1 cellular context compared by ENCODE assay signal in genomic region chr19:6460099-6460884, GRCh38.
TF ChIP-seq lines count a peak whose summit lies in the region.

No MANE protein-coding gene starts in this region.

TF ChIP-seq in HepG2, 621 proteins besides CTCF, POLR2A, EP300 and RAD21 (continued from another document and continues in another):
- TF ChIP-seq E2F1 (CRISPR knock-in tag; IDR thresholded peaks at IDR 0.05) (0 out of 2 replicates have a peak, but pooled peaks have one; percentile 37), ZFP82 (CRISPR knock-in tag; IDR thresholded peaks at IDR 0.05; ENCODE audit: borderline replicate concordance) (0 out of 2 replicates have a peak, but pooled peaks have one; percentile 46), ZBTB8A (CRISPR knock-in tag; IDR thresholded peaks at IDR 0.05; ENCODE audit: borderline replicate concordance, low read depth) (peak; percentile 46; the same call in 1 of the 2 replicates), ZNF792 (CRISPR knock-in tag; IDR thresholded peaks at IDR 0.05) (peak; percentile 39; the same call in 1 of the 2 replicates), CERS6 (CRISPR knock-in tag; IDR thresholded peaks at IDR 0.05) (no peak), NONO (IDR thresholded peaks at IDR 0.05) (no peak), NONO (CRISPR knock-in tag; conservative IDR thresholded peaks at IDR 0.05) (peak; percentile 74), SMARCC2 (IDR thresholded peaks at IDR 0.05) (no peak), TMF1 (CRISPR knock-in tag; IDR thresholded peaks at IDR 0.05; ENCODE audit: low read depth) (peak; percentile 79), BCLAF1 (IDR thresholded peaks at IDR 0.05) (no peak), ZNF34 (CRISPR knock-in tag; IDR thresholded peaks at IDR 0.05; ENCODE audit: borderline replicate concordance) (peak; percentile 87; the same call in 1 of the 2 replicates), HNF4G (IDR thresholded peaks at IDR 0.05; ENCODE audit: borderline replicate concordance, low read depth, low read length) (no peak), HNF4G (CRISPR knock-in tag; IDR thresholded peaks at IDR 0.05; ENCODE audit: borderline replicate concordance, low read depth) (no peak), ARID5B (CRISPR knock-in tag; IDR thresholded peaks at IDR 0.05) (peak; percentile 27; the same call in 1 of the 2 replicates), ETV5 (CRISPR knock-in tag; IDR thresholded peaks at IDR 0.05; ENCODE audit: borderline replicate concordance) (peak; percentile 55; the same call in 1 of the 2 replicates), ZNF530 (CRISPR knock-in tag; IDR thresholded peaks at IDR 0.05; ENCODE audit: low read depth) (no peak), MAFK (conservative IDR thresholded peaks at IDR 0.05 in 1 of 2, IDR thresholded peaks at IDR 0.05 in 1 of 2; ENCODE audit: low read length in 2 of 2) (no peak), ZNF800 (CRISPR knock-in tag; IDR thresholded peaks at IDR 0.05) (no peak), ZNF335 (CRISPR knock-in tag; IDR thresholded peaks at IDR 0.05) (0 out of 2 replicates have a peak, but pooled peaks have one; percentile 38), ZSCAN21 (CRISPR knock-in tag; IDR thresholded peaks at IDR 0.05; ENCODE audit: borderline replicate concordance) (no peak), TFDP2 (CRISPR knock-in tag; IDR thresholded peaks at IDR 0.05) (peak; percentile 61; the same call in 1 of the 2 replicates), TSC22D2 (CRISPR knock-in tag; IDR thresholded peaks at IDR 0.05; ENCODE audit: borderline replicate concordance) (no peak), PBX2 (CRISPR knock-in tag; IDR thresholded peaks at IDR 0.05) (no peak), ARNTL (CRISPR knock-in tag; IDR thresholded peaks at IDR 0.05) (0 out of 2 replicates have a peak, but pooled peaks have one; percentile 25), HMGXB4 (CRISPR knock-in tag; IDR thresholded peaks at IDR 0.05; ENCODE audit: borderline replicate concordance in 1 of 2, low read depth in 1 of 2) (peak; percentile 83 to 89), PHF21A (CRISPR knock-in tag; IDR thresholded peaks at IDR 0.05) (peak; percentile 43; the same call in 1 of the 2 replicates)
- TF ChIP-seq, protein P1, sequence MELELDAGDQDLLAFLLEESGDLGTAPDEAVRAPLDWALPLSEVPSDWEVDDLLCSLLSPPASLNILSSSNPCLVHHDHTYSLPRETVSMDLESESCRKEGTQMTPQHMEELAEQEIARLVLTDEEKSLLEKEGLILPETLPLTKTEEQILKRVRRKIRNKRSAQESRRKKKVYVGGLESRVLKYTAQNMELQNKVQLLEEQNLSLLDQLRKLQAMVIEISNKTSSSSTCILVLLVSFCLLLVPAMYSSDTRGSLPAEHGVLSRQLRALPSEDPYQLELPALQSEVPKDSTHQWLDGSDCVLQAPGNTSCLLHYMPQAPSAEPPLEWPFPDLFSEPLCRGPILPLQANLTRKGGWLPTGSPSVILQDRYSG (CRISPR knock-in tag; IDR thresholded peaks at IDR 0.05), result no peak
- TF ChIP-seq, protein P2, sequence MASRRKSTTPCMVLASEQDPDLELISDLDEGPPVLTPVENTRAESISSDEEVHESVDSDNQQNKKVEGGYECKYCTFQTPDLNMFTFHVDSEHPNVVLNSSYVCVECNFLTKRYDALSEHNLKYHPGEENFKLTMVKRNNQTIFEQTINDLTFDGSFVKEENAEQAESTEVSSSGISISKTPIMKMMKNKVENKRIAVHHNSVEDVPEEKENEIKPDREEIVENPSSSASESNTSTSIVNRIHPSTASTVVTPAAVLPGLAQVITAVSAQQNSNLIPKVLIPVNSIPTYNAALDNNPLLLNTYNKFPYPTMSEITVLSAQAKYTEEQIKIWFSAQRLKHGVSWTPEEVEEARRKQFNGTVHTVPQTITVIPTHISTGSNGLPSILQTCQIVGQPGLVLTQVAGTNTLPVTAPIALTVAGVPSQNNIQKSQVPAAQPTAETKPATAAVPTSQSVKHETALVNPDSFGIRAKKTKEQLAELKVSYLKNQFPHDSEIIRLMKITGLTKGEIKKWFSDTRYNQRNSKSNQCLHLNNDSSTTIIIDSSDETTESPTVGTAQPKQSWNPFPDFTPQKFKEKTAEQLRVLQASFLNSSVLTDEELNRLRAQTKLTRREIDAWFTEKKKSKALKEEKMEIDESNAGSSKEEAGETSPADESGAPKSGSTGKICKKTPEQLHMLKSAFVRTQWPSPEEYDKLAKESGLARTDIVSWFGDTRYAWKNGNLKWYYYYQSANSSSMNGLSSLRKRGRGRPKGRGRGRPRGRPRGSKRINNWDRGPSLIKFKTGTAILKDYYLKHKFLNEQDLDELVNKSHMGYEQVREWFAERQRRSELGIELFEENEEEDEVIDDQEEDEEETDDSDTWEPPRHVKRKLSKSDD (CRISPR knock-in tag; IDR thresholded peaks at IDR 0.05; ENCODE audit: low read depth), result no peak
- TF ChIP-seq, protein P3, sequence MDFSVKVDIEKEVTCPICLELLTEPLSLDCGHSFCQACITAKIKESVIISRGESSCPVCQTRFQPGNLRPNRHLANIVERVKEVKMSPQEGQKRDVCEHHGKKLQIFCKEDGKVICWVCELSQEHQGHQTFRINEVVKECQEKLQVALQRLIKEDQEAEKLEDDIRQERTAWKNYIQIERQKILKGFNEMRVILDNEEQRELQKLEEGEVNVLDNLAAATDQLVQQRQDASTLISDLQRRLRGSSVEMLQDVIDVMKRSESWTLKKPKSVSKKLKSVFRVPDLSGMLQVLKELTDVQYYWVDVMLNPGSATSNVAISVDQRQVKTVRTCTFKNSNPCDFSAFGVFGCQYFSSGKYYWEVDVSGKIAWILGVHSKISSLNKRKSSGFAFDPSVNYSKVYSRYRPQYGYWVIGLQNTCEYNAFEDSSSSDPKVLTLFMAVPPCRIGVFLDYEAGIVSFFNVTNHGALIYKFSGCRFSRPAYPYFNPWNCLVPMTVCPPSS (IDR thresholded peaks at IDR 0.05), result no peak
- TF ChIP-seq, protein P4, sequence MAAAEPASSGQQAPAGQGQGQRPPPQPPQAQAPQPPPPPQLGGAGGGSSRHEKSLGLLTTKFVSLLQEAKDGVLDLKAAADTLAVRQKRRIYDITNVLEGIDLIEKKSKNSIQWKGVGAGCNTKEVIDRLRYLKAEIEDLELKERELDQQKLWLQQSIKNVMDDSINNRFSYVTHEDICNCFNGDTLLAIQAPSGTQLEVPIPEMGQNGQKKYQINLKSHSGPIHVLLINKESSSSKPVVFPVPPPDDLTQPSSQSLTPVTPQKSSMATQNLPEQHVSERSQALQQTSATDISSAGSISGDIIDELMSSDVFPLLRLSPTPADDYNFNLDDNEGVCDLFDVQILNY (CRISPR knock-in tag; conservative IDR thresholded peaks at IDR 0.05), result no peak
